37 cellular contexts compared by ENCODE assay signal in genomic region chr11:65944191-65944590, GRCh38. TPM values are rescaled to one million over a fixed set of nuclear protein-coding genes. Genes with fewer than 3 reads are reported as not detected.
"Had no signal": no experiment of that assay in that cellular context is flagged by ENCODE, and none has a peak within 500 bp of the region (broad histone marks: within the 10 kb centered on the region; RNA-seq: fewer than 3 reads in every experiment).

No MANE protein-coding gene starts in this region.

- H2AFZ ChIP-seq: hepatocyte, parathyroid adenoma had no signal

- H3K27ac Mint-ChIP-seq: mesothelial cell of epicardium, naive B cell, nephron progenitor cell, progenitor cell of endocrine pancreas, type B pancreatic cell had no signal

- H3K9me3 Mint-ChIP-seq: mesothelial cell of epicardium; naive B cell; nephron progenitor cell; stimulated activated naive CD8-positive, alpha-beta T cell treated with anti-CD3 and anti-CD28 coated beads, Interleukin-15, amount 100 ng/mL, for 72 hours; type B pancreatic cell had no signal

- H3K9me3 ChIP-seq: gastroesophageal sphincter, heart left ventricle, left lung, mucosa of descending colon, neutrophil, right atrium auricular region, tibial artery had no signal

- H3K4me1 ChIP-seq: foreskin keratinocyte, gastroesophageal sphincter, parathyroid adenoma, right atrium auricular region, tibial artery had no signal

- H3K27ac ChIP-seq: dorsolateral prefrontal cortex, epithelial cell of prostate, foreskin keratinocyte, gastroesophageal sphincter, heart left ventricle, hepatocyte, left lung, neutrophil, parathyroid adenoma, right atrium auricular region, tibial artery had no signal

- ATAC-seq: esophagus mucosa; foreskin keratinocyte; gastroesophageal sphincter; heart left ventricle; left cardiac atrium; left lung; mucosa of descending colon; sciatic nerve; stimulated activated naive CD8-positive, alpha-beta T cell treated with anti-CD3 and anti-CD28 coated beads, Interleukin-15, amount 100 ng/mL, for 72 hours had no signal

- H3K36me3 Mint-ChIP-seq: mesothelial cell of epicardium, naive B cell, type B pancreatic cell had no signal

- DNase-seq: cerebellar nuclear complex; cortex of kidney; dorsolateral prefrontal cortex; effector CD4-positive, alpha-beta T cell; foreskin keratinocyte; heart left ventricle; left cardiac atrium; mesenchymal stem cell; mucosa of descending colon; naive B cell; nephron progenitor cell; stimulated activated CD4-positive, alpha-beta T cell treated with anti-CD3 and anti-CD28 coated beads, Interleukin-12 subunit alpha, Interleukin-12 subunit beta, amount 100 ng/mL, for 4 hours; stimulated activated CD4-positive, alpha-beta T cell treated with anti-CD3 and anti-CD28 coated beads, Interleukin-1b, Interleukin-23, amount 100 ng/mL, for 48 hours; stimulated activated CD4-positive, alpha-beta T cell treated with anti-CD3 and anti-CD28 coated beads, Interleukin-4, amount 100 ng/mL, for 1 hour; stimulated activated CD8-positive, alpha-beta memory T cell treated with anti-CD3 and anti-CD28 coated beads, Interleukin-4, amount 100 ng/mL, for 48 hours; stimulated activated naive CD4-positive, alpha-beta T cell; stimulated activated naive CD8-positive, alpha-beta T cell treated with anti-CD3 and anti-CD28 coated beads, Interleukin-15, amount 100 ng/mL, for 72 hours; tibial artery had no signal

- H3K27me3 ChIP-seq: dorsolateral prefrontal cortex, hepatocyte, neutrophil, right atrium auricular region had no signal

- H3K4me3 Mint-ChIP-seq: mesothelial cell of epicardium; nephron progenitor cell; stimulated activated naive CD8-positive, alpha-beta T cell treated with anti-CD3 and anti-CD28 coated beads, Interleukin-15, amount 100 ng/mL, for 72 hours; type B pancreatic cell had no signal

- H3K4me1 Mint-ChIP-seq: mesothelial cell of epicardium; stimulated activated naive CD8-positive, alpha-beta T cell treated with anti-CD3 and anti-CD28 coated beads, Interleukin-15, amount 100 ng/mL, for 72 hours had no signal

- H3K4me3 ChIP-seq: dorsolateral prefrontal cortex, gastroesophageal sphincter, heart left ventricle, hepatocyte, left lung, mucosa of descending colon, right atrium auricular region, smooth muscle cell, tibial artery had no signal

- H3K36me3 ChIP-seq: gastroesophageal sphincter, heart left ventricle, left lung, neutrophil, right atrium auricular region, tibial artery had no signal

- H3K4me2 ChIP-seq: hepatocyte, smooth muscle cell had no signal

- H3K79me2 ChIP-seq: hepatocyte, parathyroid adenoma had no signal

- H3K9ac ChIP-seq: parathyroid adenoma had no signal

- H3K27me3 Mint-ChIP-seq: stimulated activated naive CD8-positive, alpha-beta T cell treated with anti-CD3 and anti-CD28 coated beads, Interleukin-15, amount 100 ng/mL, for 72 hours had no signal

RNA-seq across cellular contexts. Expression of gene TSGA10IP, which starts 1.1 kb away (rescaled TPM):
- total RNA-seq: esophagus mucosa, foreskin keratinocyte, gastroesophageal sphincter, hepatocyte, kidney epithelial cell, left cardiac atrium, left lung, lower leg skin, lung microvascular endothelial cell, mesothelial cell of epicardium, progenitor cell of endocrine pancreas, right atrium auricular region, sciatic nerve, subcutaneous adipose tissue, temporal lobe, urinary bladder had no signal
- polyA plus RNA-seq: foreskin keratinocyte, heart left ventricle, hepatocyte had no signal

RNA-seq across cellular contexts. Expression of gene FOSL1, which starts 44.0 kb away (rescaled TPM):
- total RNA-seq: temporal lobe, urinary bladder had no signal
